ENCODE assay signal across 26 cellular contexts in genomic region chr13:112684041-112684440, GRCh38. TPM values are rescaled to one million over a fixed set of nuclear protein-coding genes. Genes with fewer than 3 reads are reported as not detected.
DNase-seq lines count a peak whose midpoint lies in the region; ATAC-seq and TF ChIP-seq lines count a peak whose summit lies in the region.
"Had no signal": no experiment of that assay in that cellular context is flagged by ENCODE, and none has a peak within 500 bp of the region (broad histone marks: within the 10 kb centered on the region; RNA-seq: fewer than 3 reads in every experiment).

No MANE protein-coding gene starts in this region.

- H3K4me1 Mint-ChIP-seq in CD4-positive, alpha-beta T cell (ENCODE audit: low read depth), result peaks cover 21% of the 10 kb centered on the region
- peaks cover 16% of the 10 kb centered on the region for H3K4me1 Mint-ChIP-seq in type B pancreatic cell (ENCODE audit: unreplicated experiment)

- no peaks in the 10 kb centered on the region for H3K36me3 ChIP-seq in lower lobe of right lung
- H3K36me3 ChIP-seq: BE2C had no signal

- peaks cover 24% of the 10 kb centered on the region for H3K4me1 ChIP-seq in lower lobe of right lung
- H3K4me1 ChIP-seq: BE2C had no signal

- H3K9me3 Mint-ChIP-seq in CD4-positive, alpha-beta T cell, result no peaks in the 10 kb centered on the region
- H3K9me3 Mint-ChIP-seq in type B pancreatic cell, result no peaks in the 10 kb centered on the region
- H3K9me3 Mint-ChIP-seq: IgD-negative memory B cell had no signal

- no peaks in the 10 kb centered on the region for H3K36me3 Mint-ChIP-seq in CD4-positive, alpha-beta T cell (ENCODE audit: low read depth)
- no peaks in the 10 kb centered on the region for H3K36me3 Mint-ChIP-seq in type B pancreatic cell
- H3K36me3 Mint-ChIP-seq: IgD-negative memory B cell had no signal

- POLR2A ChIA-PET in CD4-positive, alpha-beta T cell (lab: Charles Lee), result no interaction called here

- no peak for ATAC-seq in CD4-positive, alpha-beta T cell (ENCODE audit: poor library complexity)
- no peak for ATAC-seq in lower lobe of right lung
- no peak for ATAC-seq in GM18517 (IDR thresholded peaks at IDR 0.05; ENCODE audit: unreplicated experiment)
- ATAC-seq: Right ventricle myocardium inferior had no signal

- CTCF ChIA-PET in CD4-positive, alpha-beta T cell (lab: Charles Lee), result no interaction called here

- H3K27ac ChIP-seq in CD4-positive, alpha-beta T cell (ENCODE audit: low read depth, low read length), result no peak overlapping the region
- peak overlapping the region; percentile 54 for H3K27ac ChIP-seq in lower lobe of right lung
- H3K27ac ChIP-seq: HL-60, KMS-11, PC-9 had no signal

- DNase-seq in activated CD8-positive, alpha-beta memory T cell treated with anti-CD3 and anti-CD28 coated beads for 24 hours, result peak; percentile 51
- DNase-seq in activated CD8-positive, alpha-beta memory T cell treated with anti-CD3 and anti-CD28 coated beads, Interleukin-2, amount 50 U/mL, for 4 hours, result no peak
- no peak for DNase-seq in CD4-positive, alpha-beta T cell
- DNase-seq in lower lobe of right lung, result no peak
- peak; percentile 36 for DNase-seq in type B pancreatic cell (ENCODE audit: extremely low spot score, unreplicated experiment)
- DNase-seq in NCI-H1417 treated with DMSO at 0.1 percent for 48 hours (lab: John Stamatoyannopoulos, UW), result no peak
- DNase-seq: 8988T, ACHN, BE2C, Calu3, DMS79 treated with DMSO at 0.1 percent for 48 hours, GF-D8, MM.1S, NCI-H1048, NCI-H1417, NCI-H1694 treated with DMSO at 0.1 percent for 48 hours, NCI-H2081, NCI-H2227 treated with DMSO at 0.1 percent for 48 hours, NCI-H526 treated with DMSO at 0.1 percent for 48 hours, PC-9 had no signal

- no peak for TF ChIP-seq CTCF in CD4-positive, alpha-beta T cell (IDR thresholded peaks at IDR 0.05)
- TF ChIP-seq CTCF in lower lobe of right lung (IDR thresholded peaks at IDR 0.05) (no peak), type B pancreatic cell (conservative IDR thresholded peaks at IDR 0.05) (no peak)

- H3K4me3 Mint-ChIP-seq in CD4-positive, alpha-beta T cell, result no peak overlapping the region
- no peak overlapping the region for H3K4me3 Mint-ChIP-seq in type B pancreatic cell
- H3K4me3 Mint-ChIP-seq: CD14-positive monocyte had no signal

- H3K27me3 Mint-ChIP-seq in CD4-positive, alpha-beta T cell, result no peaks in the 10 kb centered on the region
- no peaks in the 10 kb centered on the region for H3K27me3 Mint-ChIP-seq in type B pancreatic cell
- H3K27me3 Mint-ChIP-seq: IgD-negative memory B cell had no signal

- H3K27me3 ChIP-seq in CD4-positive, alpha-beta T cell (ENCODE audit: control insufficient read depth, insufficient read depth, low read length), result no peaks in the 10 kb centered on the region
- H3K27me3 ChIP-seq in lower lobe of right lung (ENCODE audit: low read depth), result no peaks in the 10 kb centered on the region
- H3K27me3 ChIP-seq: BE2C had no signal

- intact Hi-C loops in CD4-positive, alpha-beta T cell (cut with DNase I, micrococcal nuclease), result no loop called here
- intact Hi-C loops in lower lobe of right lung (cut with DNase I), result no loop called here

- H3K4me3 ChIP-seq in lower lobe of right lung, result no peak overlapping the region
- H3K4me3 ChIP-seq: PC-9 had no signal

- H3K27ac Mint-ChIP-seq in CD4-positive, alpha-beta T cell, result peak overlapping the region; percentile 30
- H3K27ac Mint-ChIP-seq in type B pancreatic cell, result no peak overlapping the region
- H3K27ac Mint-ChIP-seq: CD14-positive monocyte, IgD-negative memory B cell had no signal

- H3K9me3 ChIP-seq in CD4-positive, alpha-beta T cell (ENCODE audit: control insufficient read depth, low read length), result no peaks in the 10 kb centered on the region
- H3K9me3 ChIP-seq in lower lobe of right lung, result no peaks in the 10 kb centered on the region
- H3K9me3 ChIP-seq: BE2C had no signal

RNA-seq across cellular contexts. Expression of gene ATP11A, which starts 5.8 kb away (rescaled TPM):
- 10 to 100 TPM; 56.7 to 66.8 TPM for total RNA-seq in CD4-positive, alpha-beta T cell
- total RNA-seq in lower lobe of right lung (281 TPM), type B pancreatic cell (ENCODE audit: low replicate concordance) (70.9 and 97.6 TPM in 2 replicates)

Comparison
In these comparisons a context has a peak if more than half of its experiments do, and no peak if none do; other contexts are left out.
1. DNase-seq: peak in activated CD8-positive, alpha-beta memory T cell treated with anti-CD3 and anti-CD28 coated beads for 24 hours (single experiment) and type B pancreatic cell (single experiment); none in activated CD8-positive, alpha-beta memory T cell treated with anti-CD3 and anti-CD28 coated beads, Interleukin-2, amount 50 U/mL, for 4 hours (single experiment), CD4-positive, alpha-beta T cell (0 of 10), lower lobe of right lung (single experiment) and NCI-H1417 treated with DMSO at 0.1 percent for 48 hours (single experiment).